Comparison of ENCODE assay signal across 19 cellular contexts in genomic region chr20:59033616-59034165, GRCh38. TPM values are rescaled to one million over a fixed set of nuclear protein-coding genes. Genes with fewer than 3 reads are reported as not detected.
A peak's percentile ranks its signal among the peaks of the same experiment; 100 is the strongest.
DNase-seq lines count a peak whose midpoint lies in the region; ATAC-seq, FAIRE-seq and TF ChIP-seq lines count a peak whose summit lies in the region.
"Had no signal": no experiment of that assay in that cellular context is flagged by ENCODE, and none has a peak within 500 bp of the region (broad histone marks: within the 10 kb centered on the region; RNA-seq: fewer than 3 reads in every experiment).

No MANE protein-coding gene starts in this region.

- no peak for TF ChIP-seq CTCF in Panc1 (IDR thresholded peaks at IDR 0.05)

- no peak overlapping the region for H2BK5ac ChIP-seq in mesenchymal stem cell (ENCODE audit: low read depth, low read length, poor library complexity, severe bottlenecking)

- H3K9me3 Mint-ChIP-seq in T-helper 2 cell treated with Interferon-gamma antibody and Interleukin-4, amounts not matched to agents 5 μg/mL and 100 μg/mL, for 36 hours: no peaks in the 10 kb centered on the region

- BruUV-seq in Panc1 (replicated peaks; lab: Mats Ljungman, UMichigan): no TSS peak

- no peaks in the 10 kb centered on the region for H3K27me3 Mint-ChIP-seq in T-helper 2 cell treated with Interferon-gamma antibody and Interleukin-4, amounts not matched to agents 5 μg/mL and 100 μg/mL, for 36 hours (ENCODE audit: low read depth)

- peak overlapping the region; percentile 89 for H3K9ac ChIP-seq in mesenchymal stem cell (ENCODE audit: low read length)

- peak overlapping the region; percentile 42 for H3K4me3 Mint-ChIP-seq in T-helper 2 cell treated with Interferon-gamma antibody and Interleukin-4, amounts not matched to agents 5 μg/mL and 100 μg/mL, for 36 hours

- H3K27me3 ChIP-seq in Panc1 (ENCODE audit: control insufficient read depth, insufficient read depth, low read length) (no peaks in the 10 kb centered on the region), mesenchymal stem cell (ENCODE audit: control insufficient read depth in 1 of 2, insufficient read depth in 1 of 2, low read length in 2 of 2) (no peaks in the 10 kb centered on the region)
- H3K27me3 ChIP-seq: spleen, stomach, vagina had no signal

- no peak overlapping the region for H3K4me2 ChIP-seq in mesenchymal stem cell (ENCODE audit: low read length, poor library complexity, severe bottlenecking)

- FAIRE-seq in HTR-8/SVneo (lab: Jason Lieb, UNC): peak; percentile 46
- FAIRE-seq: D721Med had no signal

- no peak overlapping the region for H3K14ac ChIP-seq in mesenchymal stem cell (ENCODE audit: low read length in 2 of 2)

- no peak for DNase-seq in T-helper 2 cell treated with Interferon-gamma antibody and Interleukin-4, amounts not matched to agents 5 μg/mL and 100 μg/mL, for 36 hours (ENCODE audit: low spot score)
- DNase-seq in T-helper 2 cell (no peak), HTR-8/SVneo (ENCODE audit: insufficient read length, low spot score) (no peak), Panc1 (ENCODE audit: low read depth, low spot score) (no peak), mesenchymal stem cell (no peak), AG08396 (ENCODE audit: low spot score) (no peak), NCI-H1436 treated with DMSO at 0.1 percent for 48 hours (lab: John Stamatoyannopoulos, UW) (no peak), mucosa of gallbladder (ENCODE audit: low spot score) (no peak)
- DNase-seq: activated CD8-positive, alpha-beta memory T cell treated with anti-CD3 and anti-CD28 coated beads, Interleukin-2, amount 50 U/mL, for 4 hours; IMR-90; NCI-H1092 treated with DMSO at 0.1 percent for 48 hours; posterior cingulate gyrus; spleen; stomach had no signal

- POLR2A ChIA-PET in Panc1 (lab: Charles Lee): no interaction called here

- H3K36me3 ChIP-seq in Panc1 (ENCODE audit: control insufficient read depth, insufficient read depth, low read length) (peaks cover 65% of the 10 kb centered on the region), mesenchymal stem cell (ENCODE audit: control insufficient read depth in 1 of 2, insufficient read depth in 2 of 2, low read depth in 1 of 2, low read length in 2 of 2) (peaks cover 13 to 68% of the 10 kb centered on the region in 2 experiments)

- H3K27ac ChIP-seq in Panc1 (ENCODE audit: low read length): peak overlapping the region; percentile 44; the same call in 1 of the 2 replicates
- H3K27ac ChIP-seq in mesenchymal stem cell (ENCODE audit: low read length, poor library complexity, severe bottlenecking): no peak overlapping the region

- ATAC-seq in Panc1: no peak

- H3K4ac ChIP-seq in mesenchymal stem cell (ENCODE audit: low read depth in 1 of 2, low read length in 2 of 2): no peak overlapping the region

- H3K9me3 ChIP-seq in Panc1 (ENCODE audit: control insufficient read depth, insufficient read depth, low read depth, low read length) (no peaks in the 10 kb centered on the region), mesenchymal stem cell (ENCODE audit: control insufficient read depth, low read length) (no peaks in the 10 kb centered on the region)
- H3K9me3 ChIP-seq: spleen, stomach, vagina had no signal

- H2BK120ac ChIP-seq in mesenchymal stem cell (ENCODE audit: low read depth, low read length): no peak overlapping the region

- intact Hi-C loops in Panc1 (cut with micrococcal nuclease; ENCODE audit: unreplicated experiment): no loop called here

- H2AK5ac ChIP-seq in mesenchymal stem cell (ENCODE audit: low read length, severe bottlenecking): no peak overlapping the region

- H3K36me3 Mint-ChIP-seq in T-helper 2 cell treated with Interferon-gamma antibody and Interleukin-4, amounts not matched to agents 5 μg/mL and 100 μg/mL, for 36 hours (ENCODE audit: low read depth): peaks cover 74% of the 10 kb centered on the region

- CTCF ChIA-PET in Panc1 (lab: Charles Lee): no interaction called here

- in situ Hi-C loops in Panc1 (cut with HindIII; ENCODE audit: low pct_unique_long_range_greater_than_20kb, low sequenced_read_pairs): no loop called here

- no peak overlapping the region for H4K91ac ChIP-seq in mesenchymal stem cell (ENCODE audit: low read length)

- H2BK15ac ChIP-seq in mesenchymal stem cell (ENCODE audit: low read depth, poor library complexity, severe bottlenecking): no peak overlapping the region

- 75% methylated on average over 2 of the region's 2 CpGs for WGBS in mesenchymal stem cell

- no peak overlapping the region for H3K23ac ChIP-seq in mesenchymal stem cell (ENCODE audit: low read length in 2 of 2)

- H4K8ac ChIP-seq in mesenchymal stem cell (ENCODE audit: low read length): no peak overlapping the region

- peaks cover 61% of the 10 kb centered on the region for H3K4me1 Mint-ChIP-seq in T-helper 2 cell treated with Interferon-gamma antibody and Interleukin-4, amounts not matched to agents 5 μg/mL and 100 μg/mL, for 36 hours (ENCODE audit: low read depth)

- H2AFZ ChIP-seq in mesenchymal stem cell (ENCODE audit: low read depth, low read length): no peak overlapping the region

- H3K18ac ChIP-seq in mesenchymal stem cell (ENCODE audit: low read depth in 1 of 2, low read length in 2 of 2): no peak overlapping the region

- H3K4me3 ChIP-seq in Panc1 (ENCODE audit: low read depth in 2 of 2, low read length in 2 of 2) (no peak overlapping the region), mesenchymal stem cell (ENCODE audit: insufficient read depth in 1 of 2, low read depth in 1 of 2, low read length in 2 of 2) (no peak overlapping the region)

- H3K4me1 ChIP-seq in Panc1 (ENCODE audit: control insufficient read depth, insufficient read depth, low read length) (peaks cover 36% of the 10 kb centered on the region), mesenchymal stem cell (ENCODE audit: control insufficient read depth, insufficient read depth, low read depth, low read length) (peaks cover 6% of the 10 kb centered on the region)

- H3K79me1 ChIP-seq in mesenchymal stem cell (replicated peaks; ENCODE audit: low read length, poor library complexity, severe bottlenecking): peaks cover 5% of the 10 kb centered on the region

- H3K27ac Mint-ChIP-seq in T-helper 2 cell treated with Interferon-gamma antibody and Interleukin-4, amounts not matched to agents 5 μg/mL and 100 μg/mL, for 36 hours: peak overlapping the region; percentile 67

- H2BK12ac ChIP-seq in mesenchymal stem cell (ENCODE audit: low read length in 2 of 2): no peak overlapping the region

RNA-seq across cellular contexts. Expression of gene ATP5F1E, which starts 1.6 kb away (rescaled TPM):
- total RNA-seq in Panc1 (2021; ENCODE audit: unreplicated experiment): 90.6 TPM
- polyA plus RNA-seq in Panc1 (2012; ENCODE audit: insufficient read length): 203 TPM
- polyA plus RNA-seq in mesenchymal stem cell (2013, experiment 1 of 2): 110 TPM
- polyA plus RNA-seq in mesenchymal stem cell (2013, experiment 2 of 2): 119 TPM
- total RNA-seq in mucosa of gallbladder: 60.1 TPM

RNA-seq across cellular contexts. Expression of gene PRELID3B, which starts 8.9 kb away (rescaled TPM):
- 131 TPM for total RNA-seq in Panc1 (2021; ENCODE audit: unreplicated experiment)
- 108 TPM for polyA plus RNA-seq in Panc1 (2012; ENCODE audit: insufficient read length)
- 16.4 TPM for polyA plus RNA-seq in mesenchymal stem cell (2013, experiment 1 of 2)
- 17.4 TPM for polyA plus RNA-seq in mesenchymal stem cell (2013, experiment 2 of 2)
- total RNA-seq in mucosa of gallbladder: 35.0 TPM

RNA-seq across cellular contexts. Expression of gene TUBB1, which starts 14.5 kb away (rescaled TPM):
- total RNA-seq in Panc1 (2021; ENCODE audit: unreplicated experiment) (not detected), mucosa of gallbladder (0.09 TPM)
- polyA plus RNA-seq in Panc1 (2012; ENCODE audit: insufficient read length): 0.11 TPM
- not detected for polyA plus RNA-seq in mesenchymal stem cell (2013, experiment 1 of 2)
- not detected for polyA plus RNA-seq in mesenchymal stem cell (2013, experiment 2 of 2)
- total RNA-seq: epithelial cell of proximal tubule, IMR-90, kidney epithelial cell, vagina had no signal
- polyA plus RNA-seq: AG04450, IMR-90 had no signal

RNA-seq across cellular contexts. Expression of gene CTSZ, which starts 26.6 kb away (rescaled TPM):
- total RNA-seq in Panc1 (2021; ENCODE audit: unreplicated experiment) (113 TPM), mucosa of gallbladder (101 TPM)
- polyA plus RNA-seq in Panc1 (2012; ENCODE audit: insufficient read length): 220 TPM
- 117 TPM for polyA plus RNA-seq in mesenchymal stem cell (2013, experiment 1 of 2)
- 116 TPM for polyA plus RNA-seq in mesenchymal stem cell (2013, experiment 2 of 2)

RNA-seq across cellular contexts. Expression of gene NELFCD, which starts 52.6 kb away (rescaled TPM):
- total RNA-seq in Panc1 (2021; ENCODE audit: unreplicated experiment): 108 TPM
- 131 TPM for polyA plus RNA-seq in Panc1 (2012; ENCODE audit: insufficient read length)
- polyA plus RNA-seq in mesenchymal stem cell (2013, experiment 1 of 2): 29.8 TPM
- 30.4 TPM for polyA plus RNA-seq in mesenchymal stem cell (2013, experiment 2 of 2)
- total RNA-seq in mucosa of gallbladder: 55.2 TPM
